ENCODE assay signal across 13 cellular contexts in the genomic region with DNA sequence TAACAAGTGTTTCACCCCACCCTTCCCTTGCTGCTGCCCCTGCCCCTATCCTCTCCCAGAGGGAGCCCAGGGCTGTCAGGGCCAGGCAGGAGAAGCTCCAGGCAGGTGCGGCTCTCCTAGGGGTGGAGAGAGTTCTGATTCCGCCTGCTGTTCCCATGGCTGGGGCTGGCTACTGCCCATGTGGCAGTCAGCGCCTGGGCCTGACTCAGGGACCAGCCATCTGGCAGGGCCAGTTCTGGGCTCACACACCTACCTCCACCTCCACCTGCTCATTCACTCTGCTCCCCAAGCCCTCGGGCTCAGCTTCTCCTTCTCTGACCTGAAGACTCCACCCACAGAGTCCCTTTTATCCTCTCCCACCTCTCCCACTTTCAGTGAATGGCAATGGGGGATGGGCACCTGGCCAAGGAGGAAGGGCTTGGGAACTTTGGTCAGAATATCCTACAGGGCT. TPM values are rescaled to one million over a fixed set of nuclear protein-coding genes. Genes with fewer than 3 reads are reported as not detected.
A peak's percentile ranks its signal among the peaks of the same experiment; 100 is the strongest.
DNase-seq lines count a peak whose midpoint lies in the region; ATAC-seq and TF ChIP-seq lines count a peak whose summit lies in the region.
"Had no signal": no experiment of that assay in that cellular context is flagged by ENCODE, and none has a peak within 500 bp of the region (broad histone marks: within the 10 kb centered on the region; RNA-seq: fewer than 3 reads in every experiment).

No MANE protein-coding gene starts in this region.

- peak; percentile 93 for DNase-seq in Calu3
- DNase-seq in LoVo (ENCODE audit: low spot score): peak; percentile 66
- DNase-seq in esophagus muscularis mucosa (ENCODE audit: extremely low spot score): no peak
- DNase-seq in psoas muscle: peak; percentile 49 to 87
- no peak for DNase-seq in globus pallidus (ENCODE audit: low spot score)
- no peak for DNase-seq in GM03348 (ENCODE audit: low spot score)
- DNase-seq: activated T-cell treated with anti-CD3 and anti-CD28 coated beads, Interleukin-2, amount 50 U/mL, for 1 hour; GOT3; NCI-H226 had no signal

- H3K36me3 Mint-ChIP-seq in Calu3 (ENCODE audit: insufficient read depth, unreplicated experiment): peaks cover 65% of the 10 kb centered on the region

- no TSS peak for BruUV-seq in Calu3 (replicated peaks; lab: Mats Ljungman, UMichigan)

- intact Hi-C loops in Calu3 (cut with micrococcal nuclease; ENCODE audit: unreplicated experiment): loop anchor here (2.0 kb wide), 1 partner anchor 16 kb away; no protein-coding TSS in a partner anchor
- intact Hi-C loops in esophagus muscularis mucosa (cut with DNase I): no loop called here
- intact Hi-C loops in psoas muscle (cut with DNase I): no loop called here

- peak overlapping the region; percentile 90 for H3K27ac Mint-ChIP-seq in Calu3 (ENCODE audit: unreplicated experiment)

- H3K4me1 ChIP-seq in esophagus muscularis mucosa: peaks cover 41 to 64% (median 61%) of the 10 kb centered on the region in 4 donors
- peaks cover 82% of the 10 kb centered on the region for H3K4me1 ChIP-seq in psoas muscle

- H3K4me3 ChIP-seq in esophagus muscularis mucosa (no peak overlapping the region), psoas muscle (no peak overlapping the region)
- H3K4me3 ChIP-seq: SJSA1 had no signal

- H3K36me3 ChIP-seq in esophagus muscularis mucosa (peaks cover 12 to 50% (median 27%) of the 10 kb centered on the region in 4 donors), psoas muscle (ENCODE audit: insufficient read depth in 1 of 2, low read depth in 1 of 2) (peaks cover 0 to 15% of the 10 kb centered on the region in 2 donors)

- TF ChIP-seq POLR2A in esophagus muscularis mucosa (IDR thresholded peaks at IDR 0.05; ENCODE audit: low read depth): no peak

- H3K27me3 ChIP-seq in esophagus muscularis mucosa (no peaks in the 10 kb centered on the region), psoas muscle (ENCODE audit: insufficient read depth in 3 of 3, low read length in 2 of 3) (no peaks in the 10 kb centered on the region)
- H3K27me3 ChIP-seq: SJSA1 had no signal

- H3K9me3 ChIP-seq in esophagus muscularis mucosa: peaks cover 0 to 9% (median 3%) of the 10 kb centered on the region in 4 donors
- no peaks in the 10 kb centered on the region for H3K9me3 ChIP-seq in psoas muscle

- H3K4me1 Mint-ChIP-seq in Calu3 (ENCODE audit: low read depth, unreplicated experiment): peaks cover 83% of the 10 kb centered on the region

- H3K27me3 Mint-ChIP-seq in Calu3 (ENCODE audit: unreplicated experiment): no peaks in the 10 kb centered on the region
- H3K27me3 Mint-ChIP-seq: brain had no signal

- CTCF ChIA-PET in Calu3 (lab: Charles Lee): interaction anchor here (1.0 to 2.3 kb wide), 6 partner anchors 13 to 75 kb away, joined by 3 to 7 read pairs (median 5); no protein-coding TSS in a partner anchor

- 63% methylated on average over 1 of the region's 4 CpGs for WGBS in esophagus muscularis mucosa
- WGBS in psoas muscle, 3 donors: 38 to 60% (median 50%) methylated on average over 4 of the region's 4 CpGs

- H3K9me3 Mint-ChIP-seq in Calu3 (ENCODE audit: low read depth, unreplicated experiment): no peaks in the 10 kb centered on the region

- peak overlapping the region; percentile 11 for H3K4me3 Mint-ChIP-seq in Calu3 (ENCODE audit: low read depth, unreplicated experiment)
- H3K4me3 Mint-ChIP-seq: brain had no signal

- peak; percentile 75 to 81 (median 78) for ATAC-seq in psoas muscle
- no peak for ATAC-seq in HG03196 (IDR thresholded peaks at IDR 0.05; ENCODE audit: unreplicated experiment)
- no peak for ATAC-seq in HG03565 (IDR thresholded peaks at IDR 0.05; ENCODE audit: unreplicated experiment)

- TF ChIP-seq EP300 in esophagus muscularis mucosa (IDR thresholded peaks at IDR 0.05): no peak

- TF ChIP-seq CTCF in Calu3 (IDR thresholded peaks at IDR 0.05; ENCODE audit: unreplicated experiment) (no peak), esophagus muscularis mucosa (IDR thresholded peaks at IDR 0.05) (no peak), psoas muscle (IDR thresholded peaks at IDR 0.05) (no peak)

- peak overlapping the region in 3 of 4 donors; percentile 34 to 97 (median 49) for H3K27ac ChIP-seq in esophagus muscularis mucosa (replicated peaks in 1 of 4)
- peak overlapping the region; percentile 65 for H3K27ac ChIP-seq in psoas muscle
- H3K27ac ChIP-seq: SJSA1 had no signal

RNA-seq across cellular contexts. Expression of a gene that starts 23.4 kb away (rescaled TPM):
- total RNA-seq in Calu3 (2022) (140 and 153 TPM in 2 replicates), esophagus muscularis mucosa (100 to 1,000 TPM; 111 to 313 (median 155) TPM), psoas muscle (10 to 100 TPM; 16.5 to 36.6 (median 29.6) TPM)
- polyA plus RNA-seq in psoas muscle: 1 to 10 TPM; 4.0 to 6.1 (median 5.1) TPM

Comparison
In these comparisons a context has a peak if more than half of its experiments do, and no peak if none do; other contexts are left out.
1. DNase-seq: peak in Calu3 (single experiment), LoVo (single experiment) and psoas muscle (2 of 2); none in esophagus muscularis mucosa (single experiment), globus pallidus (single experiment) and GM03348 (single experiment).
2. ATAC-seq: peak in psoas muscle (4 of 4); none in HG03196 (single experiment) and HG03565 (single experiment).